In the genomic region with DNA sequence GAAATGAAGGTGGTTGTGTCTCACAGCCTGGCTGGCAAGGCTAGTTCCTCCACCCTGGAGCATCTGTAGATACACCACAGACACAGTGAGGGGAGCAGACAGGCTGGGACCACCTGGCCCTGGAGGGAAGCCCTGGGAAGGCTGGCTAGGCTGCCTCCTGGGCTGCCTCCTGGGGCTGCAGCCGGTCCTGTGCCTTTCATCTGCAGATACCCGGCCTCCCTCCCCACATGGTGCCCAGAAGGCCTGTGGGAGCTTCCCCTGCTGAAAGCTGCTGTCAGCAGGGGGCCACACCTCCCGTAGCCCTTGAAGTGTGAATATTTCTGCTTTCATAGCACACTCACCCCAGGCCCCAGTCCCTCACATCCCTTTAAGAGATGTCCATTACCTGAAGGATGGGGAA, we compare ENCODE assay signal across 1 cellular context.
TF ChIP-seq lines count a peak whose summit lies in the region.

No MANE protein-coding gene starts in this region.

TF ChIP-seq in HEK293, 187 proteins besides CTCF, POLR2A, EP300 and RAD21 (continued from another document):
- TF ChIP-seq, protein P1, sequence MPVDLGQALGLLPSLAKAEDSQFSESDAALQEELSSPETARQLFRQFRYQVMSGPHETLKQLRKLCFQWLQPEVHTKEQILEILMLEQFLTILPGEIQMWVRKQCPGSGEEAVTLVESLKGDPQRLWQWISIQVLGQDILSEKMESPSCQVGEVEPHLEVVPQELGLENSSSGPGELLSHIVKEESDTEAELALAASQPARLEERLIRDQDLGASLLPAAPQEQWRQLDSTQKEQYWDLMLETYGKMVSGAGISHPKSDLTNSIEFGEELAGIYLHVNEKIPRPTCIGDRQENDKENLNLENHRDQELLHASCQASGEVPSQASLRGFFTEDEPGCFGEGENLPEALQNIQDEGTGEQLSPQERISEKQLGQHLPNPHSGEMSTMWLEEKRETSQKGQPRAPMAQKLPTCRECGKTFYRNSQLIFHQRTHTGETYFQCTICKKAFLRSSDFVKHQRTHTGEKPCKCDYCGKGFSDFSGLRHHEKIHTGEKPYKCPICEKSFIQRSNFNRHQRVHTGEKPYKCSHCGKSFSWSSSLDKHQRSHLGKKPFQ (tag by site-specific recombination; IDR thresholded peaks at IDR 0.05), result no peak
- TF ChIP-seq ZIC2 (tag by site-specific recombination; IDR thresholded peaks at IDR 0.05), result peak; percentile 96
